ENCODE assay signal across 1 cellular context in the genomic region with DNA sequence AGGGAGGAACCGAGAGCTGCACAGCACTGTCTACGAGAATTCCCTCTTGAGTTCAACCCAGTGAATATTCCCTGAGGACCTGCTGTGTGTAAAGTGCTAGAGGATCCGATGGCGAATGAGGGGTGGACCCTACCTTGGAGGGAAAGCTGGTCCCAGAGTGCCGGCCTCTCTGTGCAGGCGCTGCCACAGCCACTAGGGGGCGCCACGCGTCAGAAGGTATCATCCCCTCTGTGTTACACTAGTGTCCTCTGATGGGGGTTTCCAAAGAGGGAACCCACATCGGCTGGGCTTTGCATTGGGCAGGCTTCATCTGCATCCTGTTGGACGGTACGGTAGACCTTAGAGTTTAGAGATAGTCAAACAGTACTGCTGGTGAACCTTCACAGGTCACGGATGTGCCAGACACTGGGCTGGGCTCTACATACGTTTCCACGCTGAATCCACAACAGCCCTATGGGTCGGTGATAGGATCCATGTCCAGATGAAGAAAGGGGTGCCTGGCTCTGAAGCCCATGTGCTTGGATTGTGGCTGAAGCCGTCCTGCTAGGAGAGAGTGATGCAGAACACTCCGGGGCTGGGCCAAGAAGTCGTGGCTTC.
TF ChIP-seq lines count a peak whose summit lies in the region.

No MANE protein-coding gene starts in this region.

TF ChIP-seq in endothelial cell of umbilical vein, 7 proteins besides CTCF, POLR2A, EP300 and RAD21 (continued from another document):
- TF ChIP-seq, protein P1, sequence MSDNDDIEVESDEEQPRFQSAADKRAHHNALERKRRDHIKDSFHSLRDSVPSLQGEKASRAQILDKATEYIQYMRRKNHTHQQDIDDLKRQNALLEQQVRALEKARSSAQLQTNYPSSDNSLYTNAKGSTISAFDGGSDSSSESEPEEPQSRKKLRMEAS (IDR thresholded peaks at IDR 0.05; ENCODE audit: insufficient read depth, insufficient read length) = no peak
- TF ChIP-seq GATA2 (IDR thresholded peaks at IDR 0.05; ENCODE audit: insufficient read depth, insufficient read length, low read depth, low read length) (no peak), FOS (IDR thresholded peaks at IDR 0.05; ENCODE audit: borderline replicate concordance, insufficient read depth, low read length) (no peak), EZH2 (IDR thresholded peaks at IDR 0.05; ENCODE audit: borderline replicate concordance, low read depth, low read length, severe bottlenecking) (no peak), MYC (IDR thresholded peaks at IDR 0.05; ENCODE audit: low read depth, low read length) (no peak), POLR2AphosphoS5 (IDR thresholded peaks at IDR 0.05; ENCODE audit: insufficient read depth, low read depth, low read length) (no peak)
